In genomic region chr12:45303955-45304354, GRCh38 we compare ENCODE assay signal across 17 cellular contexts.
DNase-seq lines count a peak whose midpoint lies in the region; ATAC-seq and TF ChIP-seq lines count a peak whose summit lies in the region.
"Had no signal": no experiment of that assay in that cellular context is flagged by ENCODE, and none has a peak within 500 bp of the region (broad histone marks: within the 10 kb centered on the region; RNA-seq: fewer than 3 reads in every experiment).

No MANE protein-coding gene starts in this region.

- H3K9me3 ChIP-seq in right atrium auricular region (no peaks in the 10 kb centered on the region), gastrocnemius medialis (no peaks in the 10 kb centered on the region), Peyer's patch (no peaks in the 10 kb centered on the region)
- H3K9me3 ChIP-seq: prostate gland had no signal

- H3K4me1 ChIP-seq in right atrium auricular region (peaks cover 0 to 59% of the 10 kb centered on the region in 2 donors), gastrocnemius medialis (peaks cover 89 to 90% of the 10 kb centered on the region in 2 donors), Peyer's patch (peaks cover 0 to 3% (median 0%) of the 10 kb centered on the region in 4 donors)
- H3K4me1 ChIP-seq: prostate gland had no signal

- ATAC-seq in gastrocnemius medialis: peak in 1 of 2 donors; percentile 61
- no peak for ATAC-seq in HG02642 (IDR thresholded peaks at IDR 0.05; ENCODE audit: poor library complexity, unreplicated experiment)
- ATAC-seq in GM18868 (IDR thresholded peaks at IDR 0.05; ENCODE audit: unreplicated experiment): no peak
- ATAC-seq: activated CD8-positive, alpha-beta T cell treated with anti-CD3 and anti-CD28 coated beads, Interleukin-2, amount 10 ng/mL, durations not matched to agents 7 days and 5 days; GM12878; naive thymus-derived CD4-positive, alpha-beta T cell had no signal

- intact Hi-C loops in gastrocnemius medialis (cut with DNase I; ENCODE audit: low total_unique reads): no loop called here

- TF ChIP-seq POLR2A in gastrocnemius medialis (IDR thresholded peaks at IDR 0.05): no peak
- TF ChIP-seq POLR2A in Peyer's patch (IDR thresholded peaks at IDR 0.05): no peak

- H3K27me3 ChIP-seq in right atrium auricular region: no peaks in the 10 kb centered on the region
- no peaks in the 10 kb centered on the region for H3K27me3 ChIP-seq in gastrocnemius medialis
- no peaks in the 10 kb centered on the region for H3K27me3 ChIP-seq in Peyer's patch
- H3K27me3 ChIP-seq: hepatocyte had no signal

- H3K27ac ChIP-seq in right atrium auricular region (peak overlapping the region; percentile 44 to 65), gastrocnemius medialis (peak overlapping the region; percentile 68 to 93 (median 90)), Peyer's patch (no peak overlapping the region)
- H3K27ac ChIP-seq: hepatocyte had no signal

- TF ChIP-seq CTCF in AG10803 (conservative IDR thresholded peaks at IDR 0.05; ENCODE audit: low read length): no peak
- TF ChIP-seq CTCF in right atrium auricular region (IDR thresholded peaks at IDR 0.05): no peak
- TF ChIP-seq CTCF in gastrocnemius medialis (IDR thresholded peaks at IDR 0.05 in 4 of 5, conservative IDR thresholded peaks at IDR 0.05 in 1 of 5): no peak
- no peak for TF ChIP-seq CTCF in Peyer's patch (IDR thresholded peaks at IDR 0.05)

- DNase-seq in AG10803 (ENCODE audit: low read depth) (peak; percentile 74), astrocyte of the hippocampus (ENCODE audit: low read depth, low spot score) (peak; percentile 27), right atrium auricular region (ENCODE audit: low spot score) (no peak), gastrocnemius medialis (no peak), GOT3 (lab: John Stamatoyannopoulos, UW) (no peak), Peyer's patch (no peak)
- DNase-seq: activated CD8-positive, alpha-beta T cell treated with anti-CD3 and anti-CD28 coated beads, Interleukin-2, amount 10 ng/mL, durations not matched to agents 7 days and 5 days; CD8-positive, alpha-beta memory T cell; H7; naive thymus-derived CD4-positive, alpha-beta T cell; NCI-H1694 treated with DMSO at 0.1 percent for 48 hours; NCI-H524 had no signal

- H3K4me3 ChIP-seq in AG10803 (ENCODE audit: low read length) (no peak overlapping the region), right atrium auricular region (no peak overlapping the region), gastrocnemius medialis (no peak overlapping the region), Peyer's patch (no peak overlapping the region)
- H3K4me3 ChIP-seq: GM12878, hepatocyte, prostate gland had no signal

- in situ Hi-C loops in gastrocnemius medialis (cut with MboI; ENCODE audit: low sequenced_read_pairs in 4 of 4): no loop called here

- H3K36me3 ChIP-seq in right atrium auricular region (no peaks in the 10 kb centered on the region), gastrocnemius medialis (no peaks in the 10 kb centered on the region), Peyer's patch (no peaks in the 10 kb centered on the region)
- H3K36me3 ChIP-seq: prostate gland had no signal

Comparison
In these comparisons a context has a peak if more than half of its experiments do, and no peak if none do; other contexts are left out.
1. DNase-seq: peak in AG10803 (single experiment) and astrocyte of the hippocampus (single experiment); none in right atrium auricular region (single experiment), gastrocnemius medialis (0 of 2), GOT3 (single experiment) and Peyer's patch (0 of 3).
2. H3K27ac ChIP-seq: peak in right atrium auricular region (2 of 2) and gastrocnemius medialis (4 of 4); none in Peyer's patch (0 of 4).